16 cellular contexts compared by ENCODE assay signal in the genomic region with DNA sequence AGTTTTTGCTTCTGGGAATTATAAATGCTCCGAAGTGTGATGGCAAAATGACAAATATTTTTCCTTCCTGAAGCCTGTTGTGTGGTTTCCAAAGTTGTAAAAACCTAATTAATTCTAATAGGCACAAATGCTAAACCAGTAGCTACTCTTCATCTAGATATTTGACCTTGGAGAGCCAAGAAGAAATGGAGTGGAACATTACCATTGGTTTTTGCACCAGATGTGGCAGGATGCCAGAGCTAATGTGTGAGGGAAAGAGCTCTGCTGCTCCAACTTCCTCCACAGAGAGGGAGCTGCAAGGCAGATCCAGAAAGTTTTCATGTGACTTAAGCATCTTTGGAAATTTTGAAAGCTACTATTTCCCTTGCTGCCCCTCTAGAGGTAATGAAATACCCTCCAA.
"Had no signal": no experiment of that assay in that cellular context is flagged by ENCODE, and none has a peak within 500 bp of the region (broad histone marks: within the 10 kb centered on the region; RNA-seq: fewer than 3 reads in every experiment).

No MANE protein-coding gene starts in this region.

- ATAC-seq: activated CD8-positive, alpha-beta memory T cell treated with anti-CD3 and anti-CD28 coated beads, Interleukin-2, amount 10 ng/mL, durations not matched to agents 7 days and 5 days; activated CD8-positive, alpha-beta T cell treated with anti-CD3 and anti-CD28 coated beads, Interleukin-2, amount 10 ng/mL, durations not matched to agents 7 days and 5 days; activated naive CD8-positive, alpha-beta T cell treated with anti-CD3 and anti-CD28 coated beads, Interleukin-2, amount 50 U/mL, for 24 hours; gastroesophageal sphincter; left colon; naive thymus-derived CD4-positive, alpha-beta T cell; stimulated activated naive CD8-positive, alpha-beta T cell treated with anti-CD3 and anti-CD28 coated beads, Interleukin-15, Interleukin-2, amounts not matched to agents 100 U/mL and 50 U/mL, for 24 hours; WTC11 had no signal

- DNase-seq: activated CD8-positive, alpha-beta memory T cell treated with anti-CD3 and anti-CD28 coated beads, Interleukin-2, amount 10 ng/mL, durations not matched to agents 7 days and 5 days; activated CD8-positive, alpha-beta T cell treated with anti-CD3 and anti-CD28 coated beads, Interleukin-2, amount 10 ng/mL, durations not matched to agents 7 days and 5 days; activated naive CD8-positive, alpha-beta T cell treated with anti-CD3 and anti-CD28 coated beads, Interleukin-2, amount 50 U/mL, for 24 hours; activated T-cell treated with anti-CD3 and anti-CD28 coated beads, Interleukin-2, amount 50 U/mL, for 48 hours; central memory CD4-positive, alpha-beta T cell; islet precursor cell; midbrain; naive thymus-derived CD4-positive, alpha-beta T cell; ovary; spleen; stimulated activated naive CD8-positive, alpha-beta T cell treated with anti-CD3 and anti-CD28 coated beads, Interleukin-15, Interleukin-2, amounts not matched to agents 100 U/mL and 50 U/mL, for 24 hours; testis; uterus had no signal
